Comparison of ENCODE assay signal across 9 cellular contexts in genomic region chr17:75875182-75875939, GRCh38. TPM values are rescaled to one million over a fixed set of nuclear protein-coding genes. Genes with fewer than 3 reads are reported as not detected.
DNase-seq lines count a peak whose midpoint lies in the region; ATAC-seq, FAIRE-seq and TF ChIP-seq lines count a peak whose summit lies in the region.
"Had no signal": no experiment of that assay in that cellular context is flagged by ENCODE, and none has a peak within 500 bp of the region (broad histone marks: within the 10 kb centered on the region; RNA-seq: fewer than 3 reads in every experiment).

No MANE protein-coding gene starts in this region.

- H2AFZ ChIP-seq in PC-3 (ENCODE audit: low read length): peak overlapping the region; percentile 58
- H2AFZ ChIP-seq in H1 (ENCODE audit: low read length): no peak overlapping the region
- no peak overlapping the region for H2AFZ ChIP-seq in H9 (ENCODE audit: low read length)

- no peak overlapping the region for H3T11ph ChIP-seq in H9 (ENCODE audit: low read length)

- H3K27me3 ChIP-seq in PC-3 (ENCODE audit: low read length) (no peaks in the 10 kb centered on the region), H1 (replicated peaks in 1 of 4; ENCODE audit: control insufficient read depth in 3 of 4, extremely low read depth in 1 of 4, insufficient read depth in 3 of 4, low read length in 3 of 4) (peaks cover 10 to 31% (median 24%) of the 10 kb centered on the region in 4 experiments), skeletal muscle tissue (ENCODE audit: control insufficient read depth in 3 of 3, insufficient read depth in 3 of 3, low read length in 3 of 3) (no peaks in the 10 kb centered on the region), Caco-2 (replicated peaks; ENCODE audit: control insufficient read depth, insufficient read depth, low read length) (no peaks in the 10 kb centered on the region; the same call in 1 of the 2 replicates), BE2C (peaks cover 15% of the 10 kb centered on the region), H9 (ENCODE audit: insufficient read depth, low read length) (peaks cover 3% of the 10 kb centered on the region; the same call in 1 of the 2 replicates)

- H3K9me3 ChIP-seq in PC-3 (ENCODE audit: low read length): no peaks in the 10 kb centered on the region
- H3K9me3 ChIP-seq in H1 (ENCODE audit: insufficient read depth in 2 of 2, low read depth in 1 of 2, low read length in 1 of 2): no peaks in the 10 kb centered on the region
- H3K9me3 ChIP-seq in skeletal muscle tissue (ENCODE audit: control insufficient read depth in 3 of 3, low read length in 3 of 3): no peaks in the 10 kb centered on the region
- no peaks in the 10 kb centered on the region for H3K9me3 ChIP-seq in Caco-2
- no peaks in the 10 kb centered on the region for H3K9me3 ChIP-seq in BE2C
- H3K9me3 ChIP-seq in H9 (ENCODE audit: control insufficient read depth, low read depth, low read length): no peaks in the 10 kb centered on the region

- H3K18ac ChIP-seq in H1 (ENCODE audit: extremely low read depth, low read length): no peak overlapping the region
- no peak overlapping the region for H3K18ac ChIP-seq in H9 (ENCODE audit: insufficient read length, low read depth, low read length)

- no peak overlapping the region for H4K91ac ChIP-seq in H1 (replicated peaks; ENCODE audit: insufficient read length, low read length)
- H4K91ac ChIP-seq in H9 (ENCODE audit: insufficient read length, low read depth, low read length): no peak overlapping the region

- H3K79me1 ChIP-seq in H1 (ENCODE audit: low read depth, low read length) (no peaks in the 10 kb centered on the region), H9 (ENCODE audit: insufficient read depth, low read depth, low read length, poor library complexity, severe bottlenecking) (no peaks in the 10 kb centered on the region)

- H2BK120ac ChIP-seq in H1 (replicated peaks; ENCODE audit: low read depth, low read length): no peak overlapping the region
- no peak overlapping the region for H2BK120ac ChIP-seq in H9 (ENCODE audit: low read depth, low read length, poor library complexity, severe bottlenecking)

- H3K36me3 ChIP-seq in PC-3 (ENCODE audit: low read depth, low read length): peaks cover 3% of the 10 kb centered on the region; the same call in 1 of the 2 replicates
- H3K36me3 ChIP-seq in H1 (ENCODE audit: control insufficient read depth in 2 of 4, insufficient read depth in 4 of 4, low read length in 3 of 4): no peaks in the 10 kb centered on the region
- H3K36me3 ChIP-seq in skeletal muscle tissue (ENCODE audit: control insufficient read depth in 3 of 3, insufficient read depth in 3 of 3, low read length in 3 of 3): peaks cover 0 to 11% (median 5%) of the 10 kb centered on the region in 3 donors
- H3K36me3 ChIP-seq in Caco-2 (ENCODE audit: control insufficient read depth, insufficient read depth, low read length): no peaks in the 10 kb centered on the region
- no peaks in the 10 kb centered on the region for H3K36me3 ChIP-seq in BE2C

- FAIRE-seq in H1 (lab: Jason Lieb, UNC): no peak

- peaks cover 23% of the 10 kb centered on the region for H3K79me2 ChIP-seq in PC-3 (ENCODE audit: low read length)
- no peaks in the 10 kb centered on the region for H3K79me2 ChIP-seq in H1 (ENCODE audit: control insufficient read depth in 1 of 2, insufficient read depth in 2 of 2, low read length in 2 of 2)
- H3K79me2 ChIP-seq in H9 (ENCODE audit: insufficient read depth, low read length): no peaks in the 10 kb centered on the region

- H3K56ac ChIP-seq in H1 (replicated peaks; ENCODE audit: insufficient read length, low read depth, low read length) (no peak overlapping the region), H9 (ENCODE audit: insufficient read length, low read depth, low read length) (no peak overlapping the region)

- H3K9ac ChIP-seq in PC-3 (ENCODE audit: low read length) (peak overlapping the region; percentile 87), H1 (replicated peaks in 1 of 4; ENCODE audit: extremely low read depth in 1 of 4, low read depth in 3 of 4, low read length in 3 of 4) (no peak overlapping the region), skeletal muscle tissue (ENCODE audit: low read depth in 1 of 3, low read length in 3 of 3) (peak overlapping the region; percentile 52 to 87 (median 81)), H9 (ENCODE audit: extremely low read depth, insufficient read length, low read length) (no peak overlapping the region)

- H4K8ac ChIP-seq in H1 (ENCODE audit: extremely low read depth, insufficient read depth, low read length): no peak overlapping the region
- H4K8ac ChIP-seq in H9 (replicated peaks; ENCODE audit: insufficient read length, low read depth, low read length): no peak overlapping the region

- H3K4ac ChIP-seq in H1 (replicated peaks; ENCODE audit: insufficient read length, low read depth, low read length) (peak overlapping the region; percentile 8), H9 (ENCODE audit: low read depth, low read length) (no peak overlapping the region)

- H3F3A ChIP-seq in PC-3 (ENCODE audit: low read length, unreplicated experiment): no peaks in the 10 kb centered on the region

- BruUV-seq in PC-3 (replicated peaks; lab: Mats Ljungman, UMichigan) (no TSS peak), Caco-2 (replicated peaks; lab: Mats Ljungman, UMichigan) (no TSS peak)

- H3K23ac ChIP-seq in H1 (ENCODE audit: insufficient read length) (no peak overlapping the region), H9 (ENCODE audit: insufficient read length, low read depth, low read length) (no peak overlapping the region)

- H3K27ac ChIP-seq in PC-3 (ENCODE audit: low read length) (peak overlapping the region; percentile 92), H1 (ENCODE audit: low read depth, low read length) (no peak overlapping the region), skeletal muscle tissue (ENCODE audit: low read depth, low read length) (peak overlapping the region; percentile 96), H9 (ENCODE audit: insufficient read length, low read depth, low read length) (no peak overlapping the region)

- no peaks in the 10 kb centered on the region for H4K20me1 ChIP-seq in PC-3 (ENCODE audit: low read length)
- H4K20me1 ChIP-seq in H1 (replicated peaks in 1 of 2; ENCODE audit: control insufficient read depth in 1 of 2, insufficient read depth in 2 of 2, low read length in 2 of 2): no peaks in the 10 kb centered on the region
- no peaks in the 10 kb centered on the region for H4K20me1 ChIP-seq in H9 (ENCODE audit: control insufficient read depth, insufficient read depth, insufficient read length)

- peak; percentile 10 for DNase-seq in GM20000 (ENCODE audit: low spot score)
- no peak for DNase-seq in PC-3
- no peak for DNase-seq in H1 (ENCODE audit: low read depth in 1 of 2, low spot score in 2 of 2)
- DNase-seq in Caco-2: no peak
- DNase-seq in KG1 (lab: John Stamatoyannopoulos, UW): no peak
- DNase-seq in BE2C: no peak
- no peak for DNase-seq in H9
- DNase-seq: amniotic stem cell had no signal

- H3K23me2 ChIP-seq in H1 (ENCODE audit: low read depth, low read length): peaks cover 15% of the 10 kb centered on the region; the same call in 1 of the 2 replicates
- H3K23me2 ChIP-seq in H9 (ENCODE audit: insufficient read length, low read depth, low read length, poor library complexity, severe bottlenecking): peaks cover 10% of the 10 kb centered on the region

- no peak for TF ChIP-seq RAD21 in H1 (IDR thresholded peaks at IDR 0.05 in 1 of 2, conservative IDR thresholded peaks at IDR 0.05 in 1 of 2; ENCODE audit: low read depth in 2 of 2, low read length in 2 of 2)

- H4K5ac ChIP-seq in H1 (ENCODE audit: insufficient read length, low read depth, low read length) (no peak overlapping the region), H9 (ENCODE audit: insufficient read length, low read depth, low read length) (no peak overlapping the region)

- TF ChIP-seq POLR2A in H1 (IDR thresholded peaks at IDR 0.05; ENCODE audit: control extremely low read depth in 1 of 2, low read depth in 2 of 2, low read length in 2 of 2): no peak

- intact Hi-C loops in PC-3 (cut with micrococcal nuclease): no loop called here
- intact Hi-C loops in Caco-2 (cut with micrococcal nuclease; ENCODE audit: unreplicated experiment): no loop called here

- no peak for ATAC-seq in PC-3

- H3K9me2 ChIP-seq in PC-3 (replicated peaks; ENCODE audit: low read length): no peaks in the 10 kb centered on the region

- H3K4me1 ChIP-seq in PC-3 (ENCODE audit: insufficient read depth, low read length): peaks cover 30% of the 10 kb centered on the region
- peaks cover 0 to 27% (median 13%) of the 10 kb centered on the region in 4 experiments; a peak in 6 of 7 replicates for H3K4me1 ChIP-seq in H1 (replicated peaks in 1 of 4; ENCODE audit: control insufficient read depth in 3 of 4, insufficient read depth in 4 of 4, low read length in 3 of 4)
- H3K4me1 ChIP-seq in skeletal muscle tissue (ENCODE audit: control insufficient read depth in 3 of 3, insufficient read depth in 3 of 3, low read length in 3 of 3): peaks cover 54 to 73% (median 60%) of the 10 kb centered on the region in 3 donors
- peaks cover 22% of the 10 kb centered on the region for H3K4me1 ChIP-seq in Caco-2
- H3K4me1 ChIP-seq in BE2C: peaks cover 9% of the 10 kb centered on the region
- peaks cover 3% of the 10 kb centered on the region; the same call in 1 of the 2 replicates for H3K4me1 ChIP-seq in H9 (ENCODE audit: insufficient read depth, low read length)

- peak overlapping the region; percentile 92; the same call in 1 of the 2 replicates for H2BK15ac ChIP-seq in H1 (ENCODE audit: low read length)
- no peak overlapping the region for H2BK15ac ChIP-seq in H9 (ENCODE audit: low read depth, low read length)

- H2AK5ac ChIP-seq in H1 (ENCODE audit: low read depth, low read length): no peak overlapping the region
- H2AK5ac ChIP-seq in H9 (ENCODE audit: insufficient read length, low read length): no peak overlapping the region

- no peaks in the 10 kb centered on the region for H3K27me3 Mint-ChIP-seq in Caco-2 (ENCODE audit: insufficient read depth, unreplicated experiment)
- peaks cover 34% of the 10 kb centered on the region for H3K27me3 Mint-ChIP-seq in H9 (ENCODE audit: low read depth)

- peaks cover 12% of the 10 kb centered on the region for H3K4me1 Mint-ChIP-seq in Caco-2 (ENCODE audit: low read depth, unreplicated experiment)
- peaks cover 23 to 25% of the 10 kb centered on the region in 2 experiments for H3K4me1 Mint-ChIP-seq in H9

- TF ChIP-seq CTCF in GM20000 (IDR thresholded peaks at IDR 0.05; ENCODE audit: extremely low read depth, missing control alignments): no peak
- TF ChIP-seq CTCF in PC-3 (conservative IDR thresholded peaks at IDR 0.05; ENCODE audit: low read depth, low read length): no peak
- TF ChIP-seq CTCF in H1 (IDR thresholded peaks at IDR 0.05; ENCODE audit: control extremely low read depth in 1 of 3, insufficient read depth in 1 of 3, low read depth in 1 of 3, low read length in 3 of 3): no peak
- TF ChIP-seq CTCF in Caco-2 (IDR thresholded peaks at IDR 0.05; ENCODE audit: insufficient read depth in 1 of 2, low read depth in 1 of 2, low read length in 1 of 2, severe bottlenecking in 1 of 2, unreplicated experiment in 1 of 2): no peak
- no peak for TF ChIP-seq CTCF in BE2C (IDR thresholded peaks at IDR 0.05; ENCODE audit: low read depth, low read length)
- TF ChIP-seq CTCF in H9 (conservative IDR thresholded peaks at IDR 0.05): no peak

- H3K4me2 ChIP-seq in PC-3 (ENCODE audit: low read length) (peak overlapping the region; percentile 85), H1 (ENCODE audit: insufficient read depth in 1 of 2, low read depth in 2 of 2, low read length in 2 of 2) (no peak overlapping the region), H9 (ENCODE audit: insufficient read depth, insufficient read length, low read length) (no peak overlapping the region)

- POLR2A ChIA-PET in PC-3 (lab: Charles Lee; ENCODE audit: unreplicated experiment): interaction anchor here (1.0 to 1.4 kb wide), 2 partner anchors 20 to 95 kb away, joined by 7 to 15 read pairs; partner anchors contain the start of gene WBP2
- POLR2A ChIA-PET in H1 (lab: Charles Lee; ENCODE audit: partially characterized antibody): interaction anchor here (0.6 to 12.1 kb wide), 10 partner anchors 12 to 114 kb away, joined by 3 to 143 read pairs (median 3); partner anchors contain the start of genes TRIM65, UNK and WBP2
- POLR2A ChIA-PET in Caco-2 (lab: Charles Lee): no interaction called here

- H2BK20ac ChIP-seq in H1 (ENCODE audit: low read length): no peak overlapping the region
- H2BK20ac ChIP-seq in H9 (ENCODE audit: low read depth, low read length, poor library complexity, severe bottlenecking): no peak overlapping the region

- no peak overlapping the region for H3K14ac ChIP-seq in H1 (ENCODE audit: insufficient read length)
- no peak overlapping the region for H3K14ac ChIP-seq in H9 (ENCODE audit: insufficient read depth, low read length)

- H3K9me3 Mint-ChIP-seq in Caco-2 (ENCODE audit: unreplicated experiment) (no peaks in the 10 kb centered on the region), H9 (no peaks in the 10 kb centered on the region; a peak in 1 of 5 replicates)

- WGBS in H1 (ENCODE audit: extremely low coverage in 1 of 2, insufficient coverage in 1 of 2, insufficient read length in 1 of 2, insufficient replicate concordance in 2 of 2, low coverage in 1 of 2, low lambda C conversion rate in 2 of 2, missing lambda C conversion rate in 1 of 2), 2 experiments: 94% methylated on average over 17 of the region's 18 CpGs; no CpG with 5 or more reads in 1 of the 2 experiments
- WGBS in H9 (ENCODE audit: extremely low coverage, insufficient read length, low lambda C conversion rate): no CpG with 5 or more reads among the region's 18 CpGs

- H3K36me3 Mint-ChIP-seq in Caco-2 (ENCODE audit: insufficient read depth, unreplicated experiment): no peaks in the 10 kb centered on the region
- H3K36me3 Mint-ChIP-seq in H9 (ENCODE audit: insufficient read depth in 1 of 3, low read depth in 3 of 3): no peaks in the 10 kb centered on the region; a peak in 2 of 7 replicates

- H3K27ac Mint-ChIP-seq in Caco-2 (ENCODE audit: unreplicated experiment) (no peak overlapping the region), H9 (no peak overlapping the region)

- TF ChIP-seq EP300 in H1 (IDR thresholded peaks at IDR 0.05; ENCODE audit: borderline replicate concordance in 1 of 2, low read depth in 2 of 2, low read length in 2 of 2): no peak

- H2BK5ac ChIP-seq in H1 (ENCODE audit: low read depth, low read length) (0 out of 2 replicates have a peak overlapping the region, but pooled peaks have one; percentile 24), H9 (ENCODE audit: insufficient read length, low read length) (no peak overlapping the region)

- CTCF ChIA-PET in PC-3 (lab: Charles Lee) (interaction anchor here (0.5 to 1.5 kb wide), 10 partner anchors 15 to 670 kb away, joined by 3 to 8 read pairs (median 4); partner anchors contain the start of genes GALK1, TRIM65 and WBP2), H1 (lab: Charles Lee; ENCODE audit: partially characterized antibody) (interaction anchor here (0.7 to 11.3 kb wide), 20 partner anchors 8 to 159 kb away, joined by 3 to 157 read pairs (median 6); partner anchors contain the start of genes MRPL38, TRIM65 and WBP2), Caco-2 (lab: Charles Lee) (interaction anchor here (0.6 to 1.5 kb wide), 2 partner anchors 15 to 21 kb away, joined by 3 to 5 read pairs; partner anchors contain the start of gene TRIM65)

- H3K4me3 Mint-ChIP-seq in Caco-2 (ENCODE audit: unreplicated experiment) (no peak overlapping the region), H9 (no peak overlapping the region)

- H2BK12ac ChIP-seq in H1 (ENCODE audit: low read depth, low read length) (peak overlapping the region; percentile 87; the same call in 1 of the 2 replicates), H9 (ENCODE audit: insufficient read length, low read depth, low read length) (no peak overlapping the region)

- H3K4me3 ChIP-seq in PC-3 (ENCODE audit: low read length) (peak overlapping the region; percentile 71), H1 (ENCODE audit: extremely low read depth in 1 of 4, insufficient read depth in 2 of 4, low read depth in 3 of 4, low read length in 4 of 4) (no peak overlapping the region), skeletal muscle tissue (ENCODE audit: low read length in 3 of 3) (peak overlapping the region; percentile 7 to 84 (median 79)), Caco-2 (ENCODE audit: low read depth, low read length) (no peak overlapping the region), BE2C (ENCODE audit: low read depth, low read length) (no peak overlapping the region)

RNA-seq across cellular contexts. Expression of gene TRIM47, which starts 3.0 kb away (rescaled TPM):
- total RNA-seq in PC-3 (2014; rRNA removed) (73.7 and 109 TPM in 2 replicates), skeletal muscle tissue (23.5 TPM), Caco-2 (2022) (2.0 and 2.5 TPM in 2 replicates), H9 (2021) (5.5 and 6.9 TPM in 2 replicates)
- 5.1 and 6.4 TPM in 2 replicates for total RNA-seq in H1 (2021; fragmentation: NEBNext Ultra II Directional; extraction: Animal tissue kit (Norgen Biotek cat#: 25700))
- polyA plus RNA-seq in H1 (2011; rRNA removed): 6.3 and 11.6 TPM in 2 replicates
- polyA plus RNA-seq in H1 (2011; cell fraction: cytosol; rRNA removed): 6.2 TPM
- 12.1 TPM for polyA plus RNA-seq in H1 (2011; cell fraction: nucleus; rRNA removed)
- 5.0 to 8.3 TPM (median 5.5 TPM) in 4 replicates for polyA plus RNA-seq in H1 (2012, experiment 1 of 2)
- polyA plus RNA-seq in H1 (2012, experiment 2 of 2): 5.4 TPM
- 5.7 TPM for polyA plus RNA-seq in H1 (2013, experiment 1 of 2)
- polyA plus RNA-seq in H1 (2013, experiment 2 of 2): 6.1 TPM
- 2.6 and 3.7 TPM in 2 replicates for polyA minus RNA-seq in H1 (2011; rRNA and poly(A)+ RNA removed)
- 5.0 TPM for polyA minus RNA-seq in H1 (2011; cell fraction: cytosol; rRNA and poly(A)+ RNA removed)
- polyA minus RNA-seq in H1 (2011; cell fraction: nucleus; rRNA and poly(A)+ RNA removed): 6.2 TPM
- 35.9 TPM for polyA plus RNA-seq in BE2C (2012; ENCODE audit: insufficient read depth, insufficient read length, low read depth)

RNA-seq across cellular contexts. Expression of gene WBP2, which starts 20.2 kb away (rescaled TPM):
- total RNA-seq in PC-3 (2014; rRNA removed) (49.7 and 51.8 TPM in 2 replicates), skeletal muscle tissue (17.7 TPM), Caco-2 (2022) (66.6 and 72.3 TPM in 2 replicates), H9 (2021) (59.2 and 63.2 TPM in 2 replicates)
- total RNA-seq in H1 (2021; fragmentation: NEBNext Ultra II Directional; extraction: Animal tissue kit (Norgen Biotek cat#: 25700)): 61.8 and 71.2 TPM in 2 replicates
- polyA plus RNA-seq in H1 (2011; rRNA removed): 48.2 and 72.0 TPM in 2 replicates
- 19.9 TPM for polyA plus RNA-seq in H1 (2011; cell fraction: cytosol; rRNA removed)
- 66.9 TPM for polyA plus RNA-seq in H1 (2011; cell fraction: nucleus; rRNA removed)
- 66.8 to 74.2 TPM (median 69.2 TPM) in 4 replicates for polyA plus RNA-seq in H1 (2012, experiment 1 of 2)
- polyA plus RNA-seq in H1 (2012, experiment 2 of 2): 67.1 TPM
- 61.6 TPM for polyA plus RNA-seq in H1 (2013, experiment 1 of 2)
- polyA plus RNA-seq in H1 (2013, experiment 2 of 2): 60.1 TPM
- 29.7 and 44.3 TPM in 2 replicates for polyA minus RNA-seq in H1 (2011; rRNA and poly(A)+ RNA removed)
- 31.1 TPM for polyA minus RNA-seq in H1 (2011; cell fraction: cytosol; rRNA and poly(A)+ RNA removed)
- 30.8 TPM for polyA minus RNA-seq in H1 (2011; cell fraction: nucleus; rRNA and poly(A)+ RNA removed)
- 228 TPM for polyA plus RNA-seq in BE2C (2012; ENCODE audit: insufficient read depth, insufficient read length, low read depth)

RNA-seq across cellular contexts. Expression of gene TRIM65, which starts 21.4 kb away (rescaled TPM):
- total RNA-seq in PC-3 (2014; rRNA removed) (32.3 and 48.9 TPM in 2 replicates), skeletal muscle tissue (20.4 TPM), Caco-2 (2022) (23.1 and 25.2 TPM in 2 replicates), H9 (2021) (34.1 and 39.6 TPM in 2 replicates)
- 47.7 and 48.6 TPM in 2 replicates for total RNA-seq in H1 (2021; fragmentation: NEBNext Ultra II Directional; extraction: Animal tissue kit (Norgen Biotek cat#: 25700))
- polyA plus RNA-seq in H1 (2011; rRNA removed): 21.2 and 25.6 TPM in 2 replicates
- 24.5 TPM for polyA plus RNA-seq in H1 (2011; cell fraction: cytosol; rRNA removed)
- 26.6 TPM for polyA plus RNA-seq in H1 (2011; cell fraction: nucleus; rRNA removed)
- 30.2 to 35.1 TPM (median 31.2 TPM) in 4 replicates for polyA plus RNA-seq in H1 (2012, experiment 1 of 2)
- polyA plus RNA-seq in H1 (2012, experiment 2 of 2): 28.8 TPM
- 23.2 TPM for polyA plus RNA-seq in H1 (2013, experiment 1 of 2)
- polyA plus RNA-seq in H1 (2013, experiment 2 of 2): 22.1 TPM
- polyA minus RNA-seq in H1 (2011; rRNA and poly(A)+ RNA removed): 9.4 and 9.6 TPM in 2 replicates
- polyA minus RNA-seq in H1 (2011; cell fraction: cytosol; rRNA and poly(A)+ RNA removed): 17.1 TPM
- polyA minus RNA-seq in H1 (2011; cell fraction: nucleus; rRNA and poly(A)+ RNA removed): 16.2 TPM
- polyA plus RNA-seq in BE2C (2012; ENCODE audit: insufficient read depth, insufficient read length, low read depth): 34.1 TPM

RNA-seq across cellular contexts. Expression of gene MRPL38, which starts 29.3 kb away (rescaled TPM):
- total RNA-seq in PC-3 (2014; rRNA removed): 74.5 and 124 TPM in 2 replicates
- 125 and 132 TPM in 2 replicates for total RNA-seq in H1 (2021; fragmentation: NEBNext Ultra II Directional; extraction: Animal tissue kit (Norgen Biotek cat#: 25700))
- 78.4 and 138 TPM in 2 replicates for polyA plus RNA-seq in H1 (2011; rRNA removed)
- polyA plus RNA-seq in H1 (2011; cell fraction: cytosol; rRNA removed): 67.5 TPM
- 231 TPM for polyA plus RNA-seq in H1 (2011; cell fraction: nucleus; rRNA removed)
- polyA plus RNA-seq in H1 (2012, experiment 1 of 2): 52.3 to 79.2 TPM (median 70.2 TPM) in 4 replicates
- 69.1 TPM for polyA plus RNA-seq in H1 (2012, experiment 2 of 2)
- polyA plus RNA-seq in H1 (2013, experiment 1 of 2): 75.5 TPM
- 69.0 TPM for polyA plus RNA-seq in H1 (2013, experiment 2 of 2)
- polyA minus RNA-seq in H1 (2011; rRNA and poly(A)+ RNA removed): 33.2 and 44.3 TPM in 2 replicates
- polyA minus RNA-seq in H1 (2011; cell fraction: cytosol; rRNA and poly(A)+ RNA removed): 53.9 TPM
- polyA minus RNA-seq in H1 (2011; cell fraction: nucleus; rRNA and poly(A)+ RNA removed): 66.2 TPM
- total RNA-seq in skeletal muscle tissue: 32.9 TPM
- total RNA-seq in Caco-2 (2022): 157 and 163 TPM in 2 replicates
- polyA plus RNA-seq in BE2C (2012; ENCODE audit: insufficient read depth, insufficient read length, low read depth): 342 TPM
- total RNA-seq in H9 (2021): 108 and 118 TPM in 2 replicates

RNA-seq across cellular contexts. Expression of gene UNC13D, which starts 31.2 kb away (rescaled TPM):
- 43.9 and 53.8 TPM in 2 replicates for total RNA-seq in PC-3 (2014; rRNA removed)
- total RNA-seq in H1 (2021; fragmentation: NEBNext Ultra II Directional; extraction: Animal tissue kit (Norgen Biotek cat#: 25700)): 7.5 and 8.4 TPM in 2 replicates
- polyA plus RNA-seq in H1 (2011; rRNA removed): 3.6 and 5.2 TPM in 2 replicates
- 77.7 TPM for polyA plus RNA-seq in H1 (2011; cell fraction: cytosol; rRNA removed)
- 15.5 TPM for polyA plus RNA-seq in H1 (2011; cell fraction: nucleus; rRNA removed)
- 4.1 to 10.3 TPM (median 7.8 TPM) in 4 replicates for polyA plus RNA-seq in H1 (2012, experiment 1 of 2)
- polyA plus RNA-seq in H1 (2012, experiment 2 of 2): 1.9 TPM
- polyA plus RNA-seq in H1 (2013, experiment 1 of 2): 3.7 TPM
- 4.2 TPM for polyA plus RNA-seq in H1 (2013, experiment 2 of 2)
- polyA minus RNA-seq in H1 (2011; rRNA and poly(A)+ RNA removed): 1.9 and 2.0 TPM in 2 replicates
- 3.7 TPM for polyA minus RNA-seq in H1 (2011; cell fraction: cytosol; rRNA and poly(A)+ RNA removed)
- polyA minus RNA-seq in H1 (2011; cell fraction: nucleus; rRNA and poly(A)+ RNA removed): 3.7 TPM
- 1.6 TPM for total RNA-seq in skeletal muscle tissue
- 5.5 and 9.0 TPM in 2 replicates for total RNA-seq in Caco-2 (2022)
- 23.0 TPM for polyA plus RNA-seq in BE2C (2012; ENCODE audit: insufficient read depth, insufficient read length, low read depth)
- 6.3 and 6.8 TPM in 2 replicates for total RNA-seq in H9 (2021)

Comparison
In these comparisons a context has a peak if more than half of its experiments do, and no peak if none do; other contexts are left out.
1. H3K27ac ChIP-seq: peak in PC-3 (single experiment) and skeletal muscle tissue (single experiment); none in H1 (single experiment) and H9 (single experiment).
2. H3K4me3 ChIP-seq: peak in PC-3 (single experiment) and skeletal muscle tissue (3 of 3); none in H1 (0 of 4), Caco-2 (single experiment) and BE2C (single experiment).
3. H3K9ac ChIP-seq: peak in PC-3 (single experiment) and skeletal muscle tissue (3 of 3); none in H1 (0 of 4) and H9 (single experiment).